9 cellular contexts compared by ENCODE assay signal in genomic region chr22:36358533-36359171, GRCh38. TPM values are rescaled to one million over a fixed set of nuclear protein-coding genes. Genes with fewer than 3 reads are reported as not detected.
DNase-seq lines count a peak whose midpoint lies in the region; ATAC-seq and TF ChIP-seq lines count a peak whose summit lies in the region.
"Had no signal": no experiment of that assay in that cellular context is flagged by ENCODE, and none has a peak within 500 bp of the region (broad histone marks: within the 10 kb centered on the region; RNA-seq: fewer than 3 reads in every experiment).

No MANE protein-coding gene starts in this region.

- H3K4me1 ChIP-seq in PC-9 (replicated peaks; ENCODE audit: insufficient read depth) (peaks cover 68% of the 10 kb centered on the region), osteoblast (ENCODE audit: insufficient read depth, low read length) (peaks cover 92% of the 10 kb centered on the region)

- peaks cover 86% of the 10 kb centered on the region for H3K4me1 Mint-ChIP-seq in endothelial cell (ENCODE audit: unreplicated experiment)

- intact Hi-C loops in PC-9 (cut with micrococcal nuclease; ENCODE audit: unreplicated experiment), result no loop called here

- TF ChIP-seq CTCF in PC-9 (conservative IDR thresholded peaks at IDR 0.05), result no peak
- no peak for TF ChIP-seq CTCF in endothelial cell (IDR thresholded peaks at IDR 0.05; ENCODE audit: unreplicated experiment)
- no peak for TF ChIP-seq CTCF in osteoblast (IDR thresholded peaks at IDR 0.05; ENCODE audit: extremely low read depth, low read depth, low read length)

- H3K27me3 Mint-ChIP-seq in endothelial cell (ENCODE audit: unreplicated experiment), result peaks cover 18% of the 10 kb centered on the region

- H3K4me3 ChIP-seq in PC-9 (no peak overlapping the region), osteoblast (ENCODE audit: insufficient read depth, low read length) (no peak overlapping the region)
- H3K4me3 ChIP-seq: ovary had no signal

- POLR2A ChIA-PET in PC-9 (lab: Charles Lee; ENCODE audit: unreplicated experiment), result interaction anchor here (0.6 to 0.7 kb wide), 3 partner anchors 18 to 110 kb away, joined by 3 to 5 read pairs (median 3); no protein-coding TSS in a partner anchor

- CTCF ChIA-PET in PC-9 (lab: Charles Lee), result interaction anchor here (0.6 kb wide), 1 partner anchor 55 kb away, joined by 15 read pairs; no protein-coding TSS in a partner anchor

- H3K9me2 ChIP-seq in PC-9 (ENCODE audit: insufficient read depth), result no peaks in the 10 kb centered on the region

- no peak overlapping the region for H2AFZ ChIP-seq in PC-9
- H2AFZ ChIP-seq in osteoblast (ENCODE audit: low read length), result no peak overlapping the region

- no TSS peak for BruUV-seq in PC-9 (replicated peaks; lab: Mats Ljungman, UMichigan)

- H3K27me3 ChIP-seq in PC-9 (ENCODE audit: insufficient read depth, low read depth) (no peaks in the 10 kb centered on the region), osteoblast (ENCODE audit: insufficient read depth, low read length) (no peaks in the 10 kb centered on the region)
- H3K27me3 ChIP-seq: ovary had no signal

- peak overlapping the region; percentile 53 for H3K4me3 Mint-ChIP-seq in endothelial cell (ENCODE audit: unreplicated experiment)

- H4K20me1 ChIP-seq in PC-9 (ENCODE audit: insufficient read depth) (peaks cover 99% of the 10 kb centered on the region), osteoblast (ENCODE audit: insufficient read depth, low read length) (peaks cover 89% of the 10 kb centered on the region)

- peaks cover 41% of the 10 kb centered on the region for H3K36me3 Mint-ChIP-seq in endothelial cell (ENCODE audit: low read depth, unreplicated experiment)

- peak overlapping the region; percentile 16 for H3K27ac Mint-ChIP-seq in endothelial cell (ENCODE audit: unreplicated experiment)

- DNase-seq in CD1c-positive myeloid dendritic cell (ENCODE audit: extremely low spot score), result peak; percentile 53
- peak in 1 of 2 experiments; percentile 53 for DNase-seq in PC-9
- no peak for DNase-seq in endothelial cell (ENCODE audit: low spot score)
- peak; percentile 45 for DNase-seq in osteoblast (ENCODE audit: insufficient read length, low spot score, missing footprints)
- no peak for DNase-seq in NCI-H524 (lab: John Stamatoyannopoulos, UW)
- no peak for DNase-seq in hepatic stellate cell (ENCODE audit: low spot score)
- DNase-seq in NCI-H526 treated with DMSO at 0.1 percent for 48 hours (lab: John Stamatoyannopoulos, UW), result no peak
- DNase-seq: ovary had no signal

- peak overlapping the region; percentile 23; the same call in 1 of the 2 replicates for H3K4me2 ChIP-seq in PC-9
- peak overlapping the region; percentile 45 for H3K4me2 ChIP-seq in osteoblast (ENCODE audit: insufficient read depth, low read length)

- peaks cover 94% of the 10 kb centered on the region for H3F3A ChIP-seq in PC-9 (ENCODE audit: insufficient read depth, low read depth)

- H3K36me3 ChIP-seq in PC-9 (ENCODE audit: low read depth) (peaks cover 24% of the 10 kb centered on the region; the same call in 1 of the 2 replicates), osteoblast (ENCODE audit: insufficient read depth, low read length) (peaks cover 34% of the 10 kb centered on the region)
- H3K36me3 ChIP-seq: ovary had no signal

- no peaks in the 10 kb centered on the region for H3K9me3 ChIP-seq in PC-9 (ENCODE audit: insufficient read depth, low read depth)
- H3K9me3 ChIP-seq in osteoblast (ENCODE audit: low read depth, low read length), result no peaks in the 10 kb centered on the region
- H3K9me3 ChIP-seq: ovary had no signal

- ATAC-seq in HG03520 (IDR thresholded peaks at IDR 0.05; ENCODE audit: unreplicated experiment), result no peak

- H3K79me2 ChIP-seq in PC-9 (ENCODE audit: low read depth) (peaks cover 100% of the 10 kb centered on the region), osteoblast (ENCODE audit: insufficient read depth, low read length) (peaks cover 99% of the 10 kb centered on the region)

- peak overlapping the region; percentile 25 for H3K27ac ChIP-seq in PC-9
- peak overlapping the region; percentile 92 for H3K27ac ChIP-seq in osteoblast (ENCODE audit: low read depth, low read length)

- H3K9me3 Mint-ChIP-seq in endothelial cell (ENCODE audit: unreplicated experiment), result no peaks in the 10 kb centered on the region

RNA-seq across cellular contexts. Expression of gene MYH9, which starts 29.1 kb away (rescaled TPM):
- total RNA-seq in PC-9 (2021) (758 and 776 TPM in 2 replicates), endothelial cell (ENCODE audit: unreplicated experiment) (931 TPM), osteoblast (796 and 964 TPM in 2 replicates)

Comparison
In these comparisons a context has a peak if more than half of its experiments do, and no peak if none do; other contexts are left out.
1. DNase-seq: peak in CD1c-positive myeloid dendritic cell (single experiment) and osteoblast (single experiment); none in endothelial cell (single experiment), NCI-H524 (0 of 2), hepatic stellate cell (single experiment) and NCI-H526 treated with DMSO at 0.1 percent for 48 hours (single experiment).